ENCODE assay signal across 8 cellular contexts in the genomic region with DNA sequence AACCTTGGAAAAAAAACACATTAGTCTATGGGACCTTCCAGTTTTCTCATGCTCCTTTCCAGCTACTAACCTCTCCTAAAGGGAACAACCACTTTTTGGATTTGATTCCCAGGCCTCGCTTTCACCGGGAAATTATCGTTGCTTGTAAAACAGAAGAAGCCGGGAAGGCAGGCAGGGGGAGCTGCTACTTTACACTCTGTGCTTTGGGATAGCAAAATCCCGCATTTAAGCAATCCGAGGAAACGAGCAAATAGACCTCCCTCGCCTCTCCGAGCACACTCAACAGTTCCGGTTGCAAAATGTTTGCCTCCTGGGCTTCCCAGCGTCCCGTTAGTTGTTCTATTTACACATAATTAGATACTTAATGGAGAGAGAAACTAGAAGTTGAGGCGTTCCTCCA. TPM values are rescaled to one million over a fixed set of nuclear protein-coding genes. Genes with fewer than 3 reads are reported as not detected.
DNase-seq lines count a peak whose midpoint lies in the region; ATAC-seq and TF ChIP-seq lines count a peak whose summit lies in the region.

No MANE protein-coding gene starts in this region.

- H3K4me3 ChIP-seq in BE2C (ENCODE audit: low read depth, low read length) (peak overlapping the region; percentile 33), HAP-1 (peak overlapping the region; percentile 28), fibroblast of villous mesenchyme (ENCODE audit: low read depth, low read length) (peak overlapping the region; percentile 58)

- peak overlapping the region; percentile 31 for H3K27ac ChIP-seq in VCaP

- intact Hi-C loops in natural killer cell (cut with micrococcal nuclease): loop anchor here (1.0 to 2.0 kb wide), 4 partner anchors 8 to 183 kb away; a partner anchor contains a TSS

- H3K36me3 Mint-ChIP-seq in natural killer cell: peaks cover 16% of the 10 kb centered on the region

- H3K4me1 Mint-ChIP-seq in natural killer cell: peaks cover 71 to 78% of the 10 kb centered on the region in 2 donors

- H3K4me1 ChIP-seq in BE2C: no peaks in the 10 kb centered on the region
- H3K4me1 ChIP-seq in HAP-1: peaks cover 10% of the 10 kb centered on the region

- no peaks in the 10 kb centered on the region for H3K27me3 Mint-ChIP-seq in natural killer cell (ENCODE audit: low read depth in 2 of 2)

- H3K9me3 Mint-ChIP-seq in natural killer cell: no peaks in the 10 kb centered on the region

- H3K27ac Mint-ChIP-seq in natural killer cell: peak overlapping the region; percentile 83 to 86

- H3K27me3 ChIP-seq in BE2C (peaks cover 55% of the 10 kb centered on the region), HAP-1 (ENCODE audit: low read depth) (peaks cover 26% of the 10 kb centered on the region)

- DNase-seq in BE2C: peak; percentile 10
- DNase-seq in HAP-1 (ENCODE audit: low spot score in 2 of 2): peak; percentile 42 to 65
- peak; percentile 83 for DNase-seq in fibroblast of villous mesenchyme (ENCODE audit: low read depth)
- DNase-seq in natural killer cell: no peak

- ATAC-seq in natural killer cell: no peak
- ATAC-seq in HG03432 (IDR thresholded peaks at IDR 0.05; ENCODE audit: unreplicated experiment): no peak
- no peak for ATAC-seq in HG02973 (IDR thresholded peaks at IDR 0.05; ENCODE audit: unreplicated experiment)
- ATAC-seq in HG02840 (IDR thresholded peaks at IDR 0.05; ENCODE audit: low FRiP score, unreplicated experiment): no peak

- peak overlapping the region; percentile 91 for H3K4me3 Mint-ChIP-seq in natural killer cell

- H3K36me3 ChIP-seq in BE2C (no peaks in the 10 kb centered on the region), HAP-1 (replicated peaks) (no peaks in the 10 kb centered on the region)

- TF ChIP-seq CTCF in BE2C (IDR thresholded peaks at IDR 0.05; ENCODE audit: low read depth, low read length): peak; percentile 41; the same call in 1 of the 2 replicates
- TF ChIP-seq CTCF in VCaP (conservative IDR thresholded peaks at IDR 0.05): peak; percentile 42
- TF ChIP-seq CTCF in fibroblast of villous mesenchyme (IDR thresholded peaks at IDR 0.05; ENCODE audit: insufficient read depth, low read depth, low read length): peak; percentile 55
- no peak for TF ChIP-seq CTCF in natural killer cell (IDR thresholded peaks at IDR 0.05)

- in situ Hi-C loops in HAP-1 (cut with MboI; ENCODE audit: low sequenced_read_pairs): no loop called here

- H3K9me3 ChIP-seq in BE2C: no peaks in the 10 kb centered on the region; the same call in 1 of the 2 replicates
- H3K9me3 ChIP-seq in HAP-1: no peaks in the 10 kb centered on the region; the same call in 1 of the 2 replicates

RNA-seq across cellular contexts. Expression of a gene that starts 1.2 kb away (rescaled TPM):
- 0.28 TPM for polyA plus RNA-seq in BE2C (2012; ENCODE audit: insufficient read depth, insufficient read length, low read depth)
- total RNA-seq in fibroblast of villous mesenchyme: under 0.01 TPM in 2 replicates
- total RNA-seq in natural killer cell: 100 to 1,000 TPM in 1 of 3 donors, 10 to 100 TPM in 2; 91.8 to 124 (median 98.8) TPM

Comparison
In these comparisons a context has a peak if more than half of its experiments do, and no peak if none do; other contexts are left out.
1. RNA of a gene that starts 1.2 kb away (total RNA-seq): 91.8 to 124 TPM in natural killer cell; under 0.01 TPM in fibroblast of villous mesenchyme; every median in the first group is over 10 times any median in the second.
2. Peak in every context shown above with its lines, with median percentiles within 50 percentile points of each other: H3K4me3 ChIP-seq.